17 cellular contexts compared by ENCODE assay signal in genomic region chr10:35398355-35398754, GRCh38.
DNase-seq lines count a peak whose midpoint lies in the region; ATAC-seq and TF ChIP-seq lines count a peak whose summit lies in the region.
"Had no signal": no experiment of that assay in that cellular context is flagged by ENCODE, and none has a peak within 500 bp of the region (broad histone marks: within the 10 kb centered on the region; RNA-seq: fewer than 3 reads in every experiment).

No MANE protein-coding gene starts in this region.

- ATAC-seq in Right ventricle myocardium inferior (no peak), lower lobe of right lung (no peak)
- ATAC-seq: activated CD8-positive, alpha-beta memory T cell treated with anti-CD3 and anti-CD28 coated beads, Interleukin-2, amount 10 ng/mL, durations not matched to agents 7 days and 5 days; GM12878; natural killer cell treated with Interleukin-12 subunit alpha and Interleukin-12 subunit beta and Interleukin-15 and Interleukin-18, amount 100 ng/mL, for 72 hours had no signal

- H3K36me3 ChIP-seq in left ventricle myocardium inferior (no peaks in the 10 kb centered on the region), lower lobe of right lung (no peaks in the 10 kb centered on the region)
- H3K36me3 ChIP-seq: uterus had no signal

- DNase-seq in left ventricle myocardium inferior (no peak), Right ventricle myocardium inferior (ENCODE audit: missing footprints) (no peak), brain pericyte (ENCODE audit: low read depth, low spot score) (peak; percentile 32), lower lobe of right lung (no peak), amygdala (lab: John Stamatoyannopoulos, UW) (no peak), posterior cingulate gyrus (no peak), activated gamma-delta T cell (lab: John Stamatoyannopoulos, UW) (no peak), NCI-H2029 treated with DMSO at 0.1 percent for 48 hours (lab: John Stamatoyannopoulos, UW) (no peak)
- DNase-seq: activated CD4-positive, alpha-beta T cell treated with anti-CD3 and anti-CD28 coated beads for 1 hour; activated CD8-positive, alpha-beta memory T cell treated with anti-CD3 and anti-CD28 coated beads, Interleukin-2, amount 10 ng/mL, durations not matched to agents 7 days and 5 days; cerebellar nuclear complex; NCI-H1417; SHP77 treated with DMSO at 0.1 percent for 48 hours; stimulated activated CD4-positive, alpha-beta T cell treated with anti-CD3 and anti-CD28 coated beads, Interleukin-2, amount 100 ng/mL, for 24 hours; uterus had no signal

- intact Hi-C loops in left ventricle myocardium inferior (cut with micrococcal nuclease) = no loop called here
- intact Hi-C loops in Right ventricle myocardium inferior (cut with DNase I) = no loop called here
- intact Hi-C loops in lower lobe of right lung (cut with DNase I) = no loop called here
- intact Hi-C loops in posterior cingulate gyrus (cut with DNase I) = no loop called here

- H3K4me1 ChIP-seq in left ventricle myocardium inferior (peaks cover 95% of the 10 kb centered on the region), lower lobe of right lung (peaks cover 80% of the 10 kb centered on the region)
- H3K4me1 ChIP-seq: uterus had no signal

- H3K9me3 ChIP-seq in left ventricle myocardium inferior (replicated peaks) (no peaks in the 10 kb centered on the region), lower lobe of right lung (peaks cover 2% of the 10 kb centered on the region)
- H3K9me3 ChIP-seq: uterus had no signal

- peak overlapping the region; percentile 20 for H3K27ac ChIP-seq in left ventricle myocardium inferior (replicated peaks)
- H3K27ac ChIP-seq in lower lobe of right lung = peak overlapping the region; percentile 26

- TF ChIP-seq CTCF in left ventricle myocardium inferior (IDR thresholded peaks at IDR 0.05; ENCODE audit: borderline replicate concordance) (no peak), lower lobe of right lung (IDR thresholded peaks at IDR 0.05) (no peak)

- H3K4me3 ChIP-seq in left ventricle myocardium inferior (no peak overlapping the region), lower lobe of right lung (no peak overlapping the region)
- H3K4me3 ChIP-seq: GM12878, uterus had no signal

- no peaks in the 10 kb centered on the region for H3K27me3 ChIP-seq in left ventricle myocardium inferior (ENCODE audit: low read depth)
- H3K27me3 ChIP-seq in lower lobe of right lung (ENCODE audit: low read depth) = no peaks in the 10 kb centered on the region
- H3K27me3 ChIP-seq: uterus had no signal
